ENCODE assay signal across 30 cellular contexts in genomic region chr10:80568306-80568705, GRCh38. TPM values are rescaled to one million over a fixed set of nuclear protein-coding genes. Genes with fewer than 3 reads are reported as not detected.
"Had no signal": no experiment of that assay in that cellular context is flagged by ENCODE, and none has a peak within 500 bp of the region (broad histone marks: within the 10 kb centered on the region; RNA-seq: fewer than 3 reads in every experiment).

No MANE protein-coding gene starts in this region.

- FAIRE-seq: frontal cortex, TTC549, urothelium cell line had no signal

- H3K4me3 ChIP-seq: adrenal gland, body of pancreas, cardiac muscle cell, skin epidermis, testis, transverse colon had no signal

- DNase-seq: activated CD4-positive, alpha-beta T cell treated with anti-CD3 and anti-CD28 coated beads for 4 hours; activated CD4-positive, alpha-beta T cell treated with anti-CD3 and anti-CD28 coated beads, Interleukin-2, amount 50 U/mL, for 4 hours; activated CD8-positive, alpha-beta memory T cell treated with anti-CD3 and anti-CD28 coated beads, Interleukin-2, amount 50 U/mL, for 4 hours; activated effector memory CD4-positive, alpha-beta T cell treated with anti-CD3 and anti-CD28 coated beads, Interleukin-2, amount 50 U/mL, for 16 hours; activated naive CD4-positive, alpha-beta T cell treated with anti-CD3 and anti-CD28 coated beads for 36 hours; activated naive CD8-positive, alpha-beta T cell treated with anti-CD3 and anti-CD28 coated beads for 36 hours; activated T-cell treated with anti-CD3 and anti-CD28 coated beads, Interleukin-2, amount 50 U/mL, for 1 hour; adrenal gland; aorta; body of pancreas; islet precursor cell; left cardiac atrium; left ventricle myocardium superior; mammary epithelial cell; naive thymus-derived CD4-positive, alpha-beta T cell; occipital lobe; posterior cingulate gyrus; stimulated activated CD4-positive, alpha-beta T cell treated with anti-CD3 and anti-CD28 coated beads, Interleukin-12 subunit alpha, Interleukin-12 subunit beta, amount 100 ng/mL, for 4 hours; stimulated activated CD4-positive, alpha-beta T cell treated with anti-CD3 and anti-CD28 coated beads, Interleukin-4, amount 100 ng/mL, for 1 hour; stimulated activated naive CD8-positive, alpha-beta T cell treated with anti-CD3 and anti-CD28 coated beads, Interleukin-15, Interleukin-2, amounts not matched to agents 100 U/mL and 50 U/mL, for 24 hours; testis; transverse colon had no signal

- H3K9me3 ChIP-seq: adrenal gland, body of pancreas, testis, transverse colon had no signal

- H3K27me3 ChIP-seq: adrenal gland, body of pancreas, cardiac muscle cell, testis, transverse colon had no signal

- H3K4me1 ChIP-seq: adrenal gland, body of pancreas, testis, transverse colon had no signal

- H3K36me3 ChIP-seq: adrenal gland, cardiac muscle cell, transverse colon had no signal

- H3K27ac ChIP-seq: adrenal gland, body of pancreas, cardiac muscle cell, skin epidermis, testis, transverse colon, VCaP had no signal

- ATAC-seq: body of pancreas; esophagus mucosa; left cardiac atrium; left ventricle myocardium superior; naive thymus-derived CD4-positive, alpha-beta T cell; sciatic nerve; stimulated activated naive CD8-positive, alpha-beta T cell treated with anti-CD3 and anti-CD28 coated beads, Interleukin-15, Interleukin-2, amounts not matched to agents 100 U/mL and 50 U/mL, for 24 hours had no signal

RNA-seq across cellular contexts. Expression of gene SH2D4B, which starts 30.6 kb away (rescaled TPM):
- total RNA-seq: cardiac muscle cell, left ventricle myocardium superior had no signal
- polyA plus RNA-seq: aorta; cardiac muscle cell; naive thymus-derived CD4-positive, alpha-beta T cell had no signal
